13 cellular contexts compared by ENCODE assay signal in genomic region chr1:169003864-169004516, GRCh38.
DNase-seq lines count a peak whose midpoint lies in the region; ATAC-seq and TF ChIP-seq lines count a peak whose summit lies in the region.
"Had no signal": no experiment of that assay in that cellular context is flagged by ENCODE, and none has a peak within 500 bp of the region (broad histone marks: within the 10 kb centered on the region; RNA-seq: fewer than 3 reads in every experiment).

No MANE protein-coding gene starts in this region.

- H3K27me3 Mint-ChIP-seq in activated CD8-positive, alpha-beta T cell treated with anti-CD3 and anti-CD28 coated beads for 36 hours, result no peaks in the 10 kb centered on the region
- H3K27me3 Mint-ChIP-seq: effector memory CD8-positive, alpha-beta T cell had no signal

- no peak overlapping the region for H3K23ac ChIP-seq in mesendoderm (ENCODE audit: low read length)

- H2BK15ac ChIP-seq in mesendoderm (replicated peaks; ENCODE audit: low read depth), result no peak overlapping the region

- no peaks in the 10 kb centered on the region for H3K79me1 ChIP-seq in mesendoderm (ENCODE audit: low read length)

- H3K9ac ChIP-seq in mesendoderm (ENCODE audit: low read length), result no peak overlapping the region

- no peaks in the 10 kb centered on the region for H3K36me3 ChIP-seq in mesendoderm (ENCODE audit: control insufficient read depth, insufficient read depth, low read length)
- H3K36me3 ChIP-seq: SJCRH30 had no signal

- H3K4ac ChIP-seq in mesendoderm (ENCODE audit: low read depth, low read length), result no peak overlapping the region

- no peak overlapping the region for H3K27ac Mint-ChIP-seq in activated CD8-positive, alpha-beta T cell treated with anti-CD3 and anti-CD28 coated beads for 36 hours
- H3K27ac Mint-ChIP-seq: effector memory CD8-positive, alpha-beta T cell had no signal

- no peaks in the 10 kb centered on the region for H3K36me3 Mint-ChIP-seq in activated CD8-positive, alpha-beta T cell treated with anti-CD3 and anti-CD28 coated beads for 36 hours (ENCODE audit: low read depth)

- CTCF ChIA-PET in activated CD8-positive, alpha-beta T cell treated with anti-CD3 and anti-CD28 coated beads for 36 hours (lab: Charles Lee), result no interaction called here

- no peak overlapping the region for H3K18ac ChIP-seq in mesendoderm (ENCODE audit: low read length)

- no peak overlapping the region for H2BK5ac ChIP-seq in mesendoderm (ENCODE audit: low read length)

- H3K27me3 ChIP-seq in mesendoderm (ENCODE audit: insufficient read depth, low read length, poor library complexity), result no peaks in the 10 kb centered on the region
- H3K27me3 ChIP-seq: SJCRH30 had no signal

- no CpG with 5 or more reads among the region's 1 CpG for WGBS in mesendoderm (ENCODE audit: extremely low coverage, insufficient coverage, low lambda C conversion rate)

- no peak overlapping the region for H2AK5ac ChIP-seq in mesendoderm (ENCODE audit: low read length)

- no peak overlapping the region for H3K27ac ChIP-seq in mesendoderm (ENCODE audit: low read depth, low read length)
- H3K27ac ChIP-seq: SJCRH30, VCaP had no signal

- intact Hi-C loops in activated CD8-positive, alpha-beta T cell treated with anti-CD3 and anti-CD28 coated beads for 36 hours (cut with micrococcal nuclease), result no loop called here

- peak; percentile 70 for DNase-seq in A172 (ENCODE audit: low spot score)
- DNase-seq in LoVo (ENCODE audit: low spot score), result peak; percentile 47
- DNase-seq in fibroblast of pulmonary artery (ENCODE audit: low read depth), result peak; percentile 24
- peak; percentile 32 for DNase-seq in mesendoderm
- no peak for DNase-seq in activated CD8-positive, alpha-beta T cell treated with anti-CD3 and anti-CD28 coated beads for 36 hours
- DNase-seq: ACHN; effector memory CD8-positive, alpha-beta T cell; NCI-H1417 treated with DMSO at 0.1 percent for 48 hours; SJCRH30 had no signal

- peak overlapping the region; percentile 86 for H4K8ac ChIP-seq in mesendoderm (ENCODE audit: low read depth, low read length)

- H3K4me1 ChIP-seq in mesendoderm (ENCODE audit: control insufficient read depth, low read depth, low read length), result no peaks in the 10 kb centered on the region
- H3K4me1 ChIP-seq: SJCRH30 had no signal

- ATAC-seq in GM21526 (IDR thresholded peaks at IDR 0.05; ENCODE audit: low FRiP score, unreplicated experiment), result no peak
- no peak for ATAC-seq in activated CD8-positive, alpha-beta T cell treated with anti-CD3 and anti-CD28 coated beads for 36 hours
- ATAC-seq in HG02981 (IDR thresholded peaks at IDR 0.05; ENCODE audit: unreplicated experiment), result no peak
- ATAC-seq in GM21717 (IDR thresholded peaks at IDR 0.05; ENCODE audit: unreplicated experiment), result no peak
- ATAC-seq: effector memory CD8-positive, alpha-beta T cell had no signal

- no peaks in the 10 kb centered on the region for H3K9me3 Mint-ChIP-seq in activated CD8-positive, alpha-beta T cell treated with anti-CD3 and anti-CD28 coated beads for 36 hours
- H3K9me3 Mint-ChIP-seq: effector memory CD8-positive, alpha-beta T cell had no signal

- no peaks in the 10 kb centered on the region for H3K79me2 ChIP-seq in mesendoderm (ENCODE audit: control insufficient read depth, insufficient read depth, low read length)

- H3K4me3 Mint-ChIP-seq in activated CD8-positive, alpha-beta T cell treated with anti-CD3 and anti-CD28 coated beads for 36 hours, result no peak overlapping the region
- H3K4me3 Mint-ChIP-seq: effector memory CD8-positive, alpha-beta T cell had no signal

- no peak overlapping the region for H4K5ac ChIP-seq in mesendoderm (ENCODE audit: low read length)

- no peak overlapping the region for H3K56ac ChIP-seq in mesendoderm (ENCODE audit: low read length)

- POLR2A ChIA-PET in activated CD8-positive, alpha-beta T cell treated with anti-CD3 and anti-CD28 coated beads for 36 hours (lab: Charles Lee), result interaction anchor here (0.6 kb wide), 1 partner anchor 17 kb away, joined by 3 read pairs; no protein-coding TSS in a partner anchor

- no peak overlapping the region for H3K4me2 ChIP-seq in mesendoderm (ENCODE audit: low read length)

- H2BK120ac ChIP-seq in mesendoderm (ENCODE audit: low read depth, low read length), result no peak overlapping the region

- no peak for TF ChIP-seq CTCF in fibroblast of pulmonary artery (IDR thresholded peaks at IDR 0.05; ENCODE audit: low read length, missing control alignments)
- no peak for TF ChIP-seq CTCF in activated CD8-positive, alpha-beta T cell treated with anti-CD3 and anti-CD28 coated beads for 36 hours (IDR thresholded peaks at IDR 0.05)

- H3K4me3 ChIP-seq in fibroblast of pulmonary artery (replicated peaks; ENCODE audit: low read depth, low read length), result no peak overlapping the region
- H3K4me3 ChIP-seq in mesendoderm (ENCODE audit: low read length), result no peak overlapping the region
- H3K4me3 ChIP-seq: SJCRH30 had no signal

- no peaks in the 10 kb centered on the region for H3K4me1 Mint-ChIP-seq in activated CD8-positive, alpha-beta T cell treated with anti-CD3 and anti-CD28 coated beads for 36 hours (ENCODE audit: low read depth)
